Comparison of ENCODE assay signal across 7 cellular contexts in the genomic region with DNA sequence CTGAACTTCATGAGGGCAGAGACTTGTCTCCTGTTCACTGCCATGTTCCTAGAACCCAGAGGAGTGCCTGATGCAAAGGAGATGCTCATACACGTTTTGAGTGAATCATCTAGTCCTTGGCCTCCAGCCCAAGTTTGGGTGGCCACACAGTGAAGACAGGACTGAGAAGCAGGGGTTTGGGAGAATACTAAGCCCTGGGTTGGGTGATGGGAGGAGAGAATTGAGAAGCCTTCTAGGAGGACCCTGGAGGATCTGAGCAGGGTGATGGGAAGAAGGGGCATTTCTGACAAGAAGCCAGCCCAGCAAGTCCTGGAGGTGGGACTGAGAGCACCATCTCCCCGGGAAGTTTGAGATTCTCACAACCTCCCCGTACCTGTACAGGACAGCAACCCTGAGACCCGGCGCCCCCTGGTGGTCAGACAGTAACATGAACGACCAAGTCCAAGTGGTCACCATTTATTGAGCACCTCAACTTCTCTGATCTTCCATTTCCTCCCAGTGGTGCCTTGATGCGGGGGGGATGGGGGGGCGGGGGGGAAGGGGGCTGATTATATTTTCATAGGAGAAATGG. TPM values are rescaled to one million over a fixed set of nuclear protein-coding genes. Genes with fewer than 3 reads are reported as not detected.
DNase-seq lines count a peak whose midpoint lies in the region; ATAC-seq and TF ChIP-seq lines count a peak whose summit lies in the region.

No MANE protein-coding gene starts in this region.

- H3K27ac Mint-ChIP-seq in activated CD4-positive, alpha-beta T cell treated with anti-CD3 and anti-CD28 coated beads for 36 hours = no peak overlapping the region
- no peak overlapping the region for H3K27ac Mint-ChIP-seq in chondrocyte (ENCODE audit: unreplicated experiment)

- intact Hi-C loops in activated CD4-positive, alpha-beta T cell treated with anti-CD3 and anti-CD28 coated beads for 36 hours (cut with DNase I, micrococcal nuclease) = loop anchor here in 1 of 2 experiments (1.0 kb wide), 1 partner anchor 168 kb away; no protein-coding TSS in a partner anchor

- peaks cover 18% of the 10 kb centered on the region for H3K36me3 Mint-ChIP-seq in activated CD4-positive, alpha-beta T cell treated with anti-CD3 and anti-CD28 coated beads for 36 hours (ENCODE audit: low read depth)
- H3K36me3 Mint-ChIP-seq in chondrocyte (ENCODE audit: low read depth) = peaks cover 9% of the 10 kb centered on the region

- no peaks in the 10 kb centered on the region for H3K9me3 ChIP-seq in liver (ENCODE audit: control insufficient read depth in 4 of 4, low read length in 3 of 4)

- peaks cover 0 to 3% (median 0%) of the 10 kb centered on the region in 4 donors for H3K4me1 ChIP-seq in liver (ENCODE audit: control insufficient read depth in 4 of 4, insufficient read depth in 4 of 4, low read length in 3 of 4)

- TF ChIP-seq RAD21 in liver (IDR thresholded peaks at IDR 0.05) = peak in 1 of 2 donors; percentile 63

- POLR2A ChIA-PET in activated CD4-positive, alpha-beta T cell treated with anti-CD3 and anti-CD28 coated beads for 36 hours (lab: Charles Lee) = no interaction called here

- H3K9me3 Mint-ChIP-seq in activated CD4-positive, alpha-beta T cell treated with anti-CD3 and anti-CD28 coated beads for 36 hours (ENCODE audit: low read depth) = no peaks in the 10 kb centered on the region
- no peaks in the 10 kb centered on the region for H3K9me3 Mint-ChIP-seq in chondrocyte (ENCODE audit: low read depth)

- no peaks in the 10 kb centered on the region for H3K27me3 ChIP-seq in liver (ENCODE audit: control insufficient read depth in 4 of 4, insufficient read depth in 4 of 4, low read length in 3 of 4)

- 11% methylated on average over 8 of the region's 8 CpGs for WGBS in liver

- DNase-seq in NCI-H2029 treated with DMSO at 0.1 percent for 48 hours (lab: John Stamatoyannopoulos, UW) (peak; percentile 40), chondrocyte (ENCODE audit: low spot score) (peak; percentile 49)
- peak; percentile 87 for DNase-seq in activated CD4-positive, alpha-beta T cell treated with anti-CD3 and anti-CD28 coated beads for 36 hours
- peak; percentile 53 for DNase-seq in stimulated activated CD8-positive, alpha-beta memory T cell treated with anti-CD3 and anti-CD28 coated beads, Interleukin-12 subunit alpha, Interleukin-12 subunit beta, amount 100 ng/mL, for 1 hour (ENCODE audit: low read depth)

- ATAC-seq in activated CD4-positive, alpha-beta T cell treated with anti-CD3 and anti-CD28 coated beads for 36 hours = peak; percentile 67
- ATAC-seq in GM21576 (IDR thresholded peaks at IDR 0.05; ENCODE audit: unreplicated experiment) = no peak

- H3K4me1 Mint-ChIP-seq in activated CD4-positive, alpha-beta T cell treated with anti-CD3 and anti-CD28 coated beads for 36 hours = peaks cover 20% of the 10 kb centered on the region
- H3K4me1 Mint-ChIP-seq in chondrocyte (ENCODE audit: low read depth) = peaks cover 2% of the 10 kb centered on the region

- H3K27me3 Mint-ChIP-seq in activated CD4-positive, alpha-beta T cell treated with anti-CD3 and anti-CD28 coated beads for 36 hours = no peaks in the 10 kb centered on the region
- H3K27me3 Mint-ChIP-seq in chondrocyte (ENCODE audit: low read depth) = no peaks in the 10 kb centered on the region

- no peak overlapping the region for H3K27ac ChIP-seq in liver (ENCODE audit: low read depth in 1 of 2, low read length in 2 of 2)

- H3K4me3 ChIP-seq in liver (ENCODE audit: low read depth in 1 of 3, low read length in 3 of 3) = no peak overlapping the region

- no peak overlapping the region for H3K9ac ChIP-seq in liver (ENCODE audit: low read depth in 1 of 2, low read length in 2 of 2)

- CTCF ChIA-PET in activated CD4-positive, alpha-beta T cell treated with anti-CD3 and anti-CD28 coated beads for 36 hours (lab: Charles Lee) = interaction anchor here (0.7 to 1.8 kb wide), 10 partner anchors 10 to 320 kb away, joined by 3 to 7 read pairs (median 4); no protein-coding TSS in a partner anchor

- peaks cover 0 to 9% (median 1%) of the 10 kb centered on the region in 4 donors for H3K36me3 ChIP-seq in liver (ENCODE audit: control insufficient read depth in 4 of 4, insufficient read depth in 3 of 4, low read depth in 1 of 4, low read length in 3 of 4)

- H3K4me3 Mint-ChIP-seq in activated CD4-positive, alpha-beta T cell treated with anti-CD3 and anti-CD28 coated beads for 36 hours = no peak overlapping the region
- H3K4me3 Mint-ChIP-seq in chondrocyte (ENCODE audit: unreplicated experiment) = no peak overlapping the region

- peak; percentile 86 for TF ChIP-seq CTCF in GM12873 (IDR thresholded peaks at IDR 0.05; ENCODE audit: insufficient read depth, low read depth, low read length, missing control alignments)
- peak; percentile 72 for TF ChIP-seq CTCF in chondrocyte (IDR thresholded peaks at IDR 0.05)
- peak; percentile 49 for TF ChIP-seq CTCF in liver (IDR thresholded peaks at IDR 0.05; ENCODE audit: low read depth, low read length, missing input control)

TF ChIP-seq in liver, 16 proteins besides CTCF, POLR2A, EP300 and RAD21:
- TF ChIP-seq, protein P1, sequence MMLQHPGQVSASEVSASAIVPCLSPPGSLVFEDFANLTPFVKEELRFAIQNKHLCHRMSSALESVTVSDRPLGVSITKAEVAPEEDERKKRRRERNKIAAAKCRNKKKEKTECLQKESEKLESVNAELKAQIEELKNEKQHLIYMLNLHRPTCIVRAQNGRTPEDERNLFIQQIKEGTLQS (IDR thresholded peaks at IDR 0.05) = no peak
- TF ChIP-seq HNF4G (IDR thresholded peaks at IDR 0.05) = no peak
- TF ChIP-seq NR2F2 (IDR thresholded peaks at IDR 0.05) = no peak
- TF ChIP-seq, protein P2, sequence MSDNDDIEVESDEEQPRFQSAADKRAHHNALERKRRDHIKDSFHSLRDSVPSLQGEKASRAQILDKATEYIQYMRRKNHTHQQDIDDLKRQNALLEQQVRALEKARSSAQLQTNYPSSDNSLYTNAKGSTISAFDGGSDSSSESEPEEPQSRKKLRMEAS (IDR thresholded peaks at IDR 0.05) = no peak
- TF ChIP-seq GABPA (IDR thresholded peaks at IDR 0.05 in 1 of 2, conservative IDR thresholded peaks at IDR 0.05 in 1 of 2) = no peak
- TF ChIP-seq, protein P3, sequence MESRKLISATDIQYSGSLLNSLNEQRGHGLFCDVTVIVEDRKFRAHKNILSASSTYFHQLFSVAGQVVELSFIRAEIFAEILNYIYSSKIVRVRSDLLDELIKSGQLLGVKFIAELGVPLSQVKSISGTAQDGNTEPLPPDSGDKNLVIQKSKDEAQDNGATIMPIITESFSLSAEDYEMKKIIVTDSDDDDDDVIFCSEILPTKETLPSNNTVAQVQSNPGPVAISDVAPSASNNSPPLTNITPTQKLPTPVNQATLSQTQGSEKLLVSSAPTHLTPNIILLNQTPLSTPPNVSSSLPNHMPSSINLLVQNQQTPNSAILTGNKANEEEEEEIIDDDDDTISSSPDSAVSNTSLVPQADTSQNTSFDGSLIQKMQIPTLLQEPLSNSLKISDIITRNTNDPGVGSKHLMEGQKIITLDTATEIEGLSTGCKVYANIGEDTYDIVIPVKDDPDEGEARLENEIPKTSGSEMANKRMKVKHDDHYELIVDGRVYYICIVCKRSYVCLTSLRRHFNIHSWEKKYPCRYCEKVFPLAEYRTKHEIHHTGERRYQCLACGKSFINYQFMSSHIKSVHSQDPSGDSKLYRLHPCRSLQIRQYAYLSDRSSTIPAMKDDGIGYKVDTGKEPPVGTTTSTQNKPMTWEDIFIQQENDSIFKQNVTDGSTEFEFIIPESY (IDR thresholded peaks at IDR 0.05) = no peak
- no peak for TF ChIP-seq YY1 (IDR thresholded peaks at IDR 0.05)
- TF ChIP-seq FOXA2 (IDR thresholded peaks at IDR 0.05) = no peak
- no peak for TF ChIP-seq EGR1 (IDR thresholded peaks at IDR 0.05; ENCODE audit: low read depth in 2 of 2)
- TF ChIP-seq JUND (IDR thresholded peaks at IDR 0.05) = no peak
- TF ChIP-seq SP1 (IDR thresholded peaks at IDR 0.05) = no peak
- TF ChIP-seq RXRA (IDR thresholded peaks at IDR 0.05) = no peak
TF ChIP-seq in liver: peak in this region for 0.

RNA-seq across cellular contexts. Expression of a gene that starts 11.0 kb away (rescaled TPM):
- total RNA-seq in activated CD4-positive, alpha-beta T cell treated with anti-CD3 and anti-CD28 coated beads for 36 hours = 1 to 10 TPM; 7.2 to 9.1 TPM
- total RNA-seq in chondrocyte (5.2 to 6.1 TPM (median 5.2 TPM) in 3 replicates), liver (1 to 10 TPM; 3.4 to 3.7 TPM)
- polyA plus RNA-seq in liver = 1 to 10 TPM in 1 of 2 donors, under 1 TPM in 1; 0.19 to 1.6 TPM

RNA-seq across cellular contexts. Expression of a gene that starts 14.6 kb away (rescaled TPM):
- 1 to 10 TPM in 1 of 2 experiments, under 1 TPM in 1; 0.69 to 1.1 TPM for total RNA-seq in activated CD4-positive, alpha-beta T cell treated with anti-CD3 and anti-CD28 coated beads for 36 hours
- total RNA-seq in chondrocyte = not detected in 3 replicates
- not detected for total RNA-seq in liver
- polyA plus RNA-seq in liver = under 1 TPM in 1 of 2 donors, not detected in 1; 0.06 TPM

RNA-seq across cellular contexts. Expression of a gene that starts 27.5 kb away (rescaled TPM):
- total RNA-seq in activated CD4-positive, alpha-beta T cell treated with anti-CD3 and anti-CD28 coated beads for 36 hours = under 1 TPM; 0.37 to 0.49 TPM
- total RNA-seq in chondrocyte = not detected in 3 replicates
- total RNA-seq in liver = 1 to 10 TPM; 4.8 to 5.4 TPM
- 1 to 10 TPM; 3.0 to 4.1 TPM for polyA plus RNA-seq in liver

RNA-seq across cellular contexts. Expression of a gene that starts 32.4 kb away (rescaled TPM):
- total RNA-seq in activated CD4-positive, alpha-beta T cell treated with anti-CD3 and anti-CD28 coated beads for 36 hours = not detected
- total RNA-seq in chondrocyte (not detected in 3 replicates), liver (not detected)
- polyA plus RNA-seq in liver = not detected

RNA-seq across cellular contexts. Expression of a gene that starts 44.9 kb away (rescaled TPM):
- not detected for total RNA-seq in activated CD4-positive, alpha-beta T cell treated with anti-CD3 and anti-CD28 coated beads for 36 hours
- total RNA-seq in chondrocyte = not detected in 3 replicates
- 1 to 10 TPM; 3.2 to 4.7 TPM for total RNA-seq in liver
- polyA plus RNA-seq in liver = 1 to 10 TPM; 2.7 to 4.8 TPM
